Comparison of ENCODE assay signal across 35 cellular contexts in the genomic region with DNA sequence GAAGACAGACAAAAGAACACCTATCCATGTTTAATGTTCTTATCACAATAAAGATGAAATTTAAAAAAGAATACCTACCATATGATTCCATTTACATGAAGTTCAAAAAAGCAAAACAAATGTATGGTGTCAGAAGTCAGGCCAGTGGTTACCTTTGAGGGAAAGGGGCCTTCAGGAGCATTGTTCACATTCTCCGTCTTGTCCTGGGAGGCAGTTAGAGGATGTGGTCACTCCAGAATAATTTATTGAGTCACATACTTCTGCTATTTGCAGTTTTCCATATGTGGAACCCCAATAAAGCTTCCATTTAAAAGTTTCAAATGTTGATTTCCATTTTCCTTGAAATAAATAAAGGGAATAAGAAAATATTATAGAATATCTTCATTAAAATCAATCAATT. TPM values are rescaled to one million over a fixed set of nuclear protein-coding genes. Genes with fewer than 3 reads are reported as not detected.
"Had no signal": no experiment of that assay in that cellular context is flagged by ENCODE, and none has a peak within 500 bp of the region (broad histone marks: within the 10 kb centered on the region; RNA-seq: fewer than 3 reads in every experiment).

No MANE protein-coding gene starts in this region.

- H3K9me3 Mint-ChIP-seq: activated CD4-positive, alpha-beta T cell treated with anti-CD3 and anti-CD28 coated beads, Interleukin-2, amount 10 ng/mL, durations not matched to agents 7 days and 5 days; activated T-helper 17 cell treated with anti-CD3 and anti-CD28 coated beads, Interleukin-2, amount 50 U/mL, for 72 hours; effector memory CD8-positive, alpha-beta T cell had no signal

- H3K4me3 Mint-ChIP-seq: activated CD4-positive, alpha-beta memory T cell treated with anti-CD3 and anti-CD28 coated beads, Interleukin-2, amount 10 ng/mL, durations not matched to agents 7 days and 5 days; activated CD4-positive, alpha-beta T cell treated with anti-CD3 and anti-CD28 coated beads, Interleukin-2, amount 10 ng/mL, durations not matched to agents 7 days and 5 days; activated T-cell treated with anti-CD3 and anti-CD28 coated beads, Interleukin-2, amount 50 U/mL, for 24 hours; activated T-helper 17 cell treated with anti-CD3 and anti-CD28 coated beads, Interleukin-2, amount 50 U/mL, for 72 hours; effector memory CD8-positive, alpha-beta T cell; natural killer cell treated with Interleukin-12 subunit alpha and Interleukin-12 subunit beta and Interleukin-15 and Interleukin-18, amount 100 ng/mL, for 72 hours; stimulated activated naive B cell treated with anti-CD40 and anti-IgM and Interleukin-4, amounts not matched to agents 10 μg/mL and 1 μg/mL and 100 μg/mL, for 72 hours; WTC11 had no signal

- H3K27ac Mint-ChIP-seq: activated CD4-positive, alpha-beta memory T cell treated with anti-CD3 and anti-CD28 coated beads, Interleukin-2, amount 10 ng/mL, durations not matched to agents 7 days and 5 days; activated CD4-positive, alpha-beta T cell treated with anti-CD3 and anti-CD28 coated beads, Interleukin-2, amount 10 ng/mL, durations not matched to agents 7 days and 5 days; activated T-cell treated with anti-CD3 and anti-CD28 coated beads, Interleukin-2, amount 50 U/mL, for 24 hours; activated T-helper 17 cell treated with anti-CD3 and anti-CD28 coated beads, Interleukin-2, amount 50 U/mL, for 72 hours; effector memory CD8-positive, alpha-beta T cell; natural killer cell treated with Interleukin-12 subunit alpha and Interleukin-12 subunit beta and Interleukin-15 and Interleukin-18, amount 100 ng/mL, for 72 hours; stimulated activated naive B cell treated with anti-CD40 and anti-IgM and Interleukin-4, amounts not matched to agents 10 μg/mL and 1 μg/mL and 100 μg/mL, for 72 hours had no signal

- H3K27ac ChIP-seq: cardiac muscle cell, coronary artery, dorsolateral prefrontal cortex, gastroesophageal sphincter, hepatocyte, lower lobe of right lung, neutrophil, prostate gland, stomach, thyroid gland, upper lobe of left lung had no signal

- ATAC-seq: activated T-helper 17 cell treated with anti-CD3 and anti-CD28 coated beads, Interleukin-2, amount 50 U/mL, for 72 hours; effector memory CD8-positive, alpha-beta T cell; gastroesophageal sphincter; lower lobe of right lung; mucosa of descending colon; natural killer cell treated with Interleukin-12 subunit alpha and Interleukin-12 subunit beta and Interleukin-15 and Interleukin-18, amount 100 ng/mL, for 72 hours; stimulated activated naive B cell treated with anti-CD40 and anti-IgM and Interleukin-4, amounts not matched to agents 10 μg/mL and 1 μg/mL and 100 μg/mL, for 72 hours; WTC11 had no signal

- H3K4me1 Mint-ChIP-seq: activated CD4-positive, alpha-beta memory T cell treated with anti-CD3 and anti-CD28 coated beads, Interleukin-2, amount 10 ng/mL, durations not matched to agents 7 days and 5 days; activated CD4-positive, alpha-beta T cell treated with anti-CD3 and anti-CD28 coated beads, Interleukin-2, amount 10 ng/mL, durations not matched to agents 7 days and 5 days; activated T-helper 17 cell treated with anti-CD3 and anti-CD28 coated beads, Interleukin-2, amount 50 U/mL, for 72 hours; stimulated activated naive B cell treated with anti-CD40 and anti-IgM and Interleukin-4, amounts not matched to agents 10 μg/mL and 1 μg/mL and 100 μg/mL, for 72 hours had no signal

- H3K4me2 ChIP-seq: hepatocyte had no signal

- H3K27me3 ChIP-seq: cardiac muscle cell, dorsolateral prefrontal cortex, hepatocyte, neutrophil, thyroid gland, upper lobe of left lung had no signal

- H3K4me3 ChIP-seq: cardiac muscle cell, coronary artery, dorsolateral prefrontal cortex, gastroesophageal sphincter, hepatocyte, lower lobe of right lung, mucosa of descending colon, prostate gland, stomach, thyroid gland, upper lobe of left lung had no signal

- H3K4me1 ChIP-seq: gastroesophageal sphincter, lower lobe of right lung, prostate gland, stomach, thyroid gland, upper lobe of left lung had no signal

- DNase-seq: activated CD4-positive, alpha-beta memory T cell treated with anti-CD3 and anti-CD28 coated beads, Interleukin-2, amount 10 ng/mL, durations not matched to agents 7 days and 5 days; activated CD4-positive, alpha-beta T cell treated with anti-CD3 and anti-CD28 coated beads for 1 hour; activated CD4-positive, alpha-beta T cell treated with anti-CD3 and anti-CD28 coated beads, Interleukin-2, amount 10 ng/mL, durations not matched to agents 7 days and 5 days; activated CD8-positive, alpha-beta memory T cell treated with anti-CD3 and anti-CD28 coated beads, Interleukin-2, amount 50 U/mL, for 48 hours; activated gamma-delta T cell treated with Interleukin-2 at 50 U/mL for 16 hours; activated naive CD4-positive, alpha-beta T cell treated with anti-CD3 and anti-CD28 coated beads, Interleukin-2, amount 50 U/mL, for 16 hours; activated T-cell treated with anti-CD3 and anti-CD28 coated beads, Interleukin-2, amount 50 U/mL, for 24 hours; amniotic stem cell; cerebellar nuclear complex; dorsolateral prefrontal cortex; effector memory CD8-positive, alpha-beta T cell; kidney; lower lobe of right lung; mesenchymal stem cell; mucosa of descending colon; stimulated activated CD4-positive, alpha-beta T cell treated with anti-CD3 and anti-CD28 coated beads, Interleukin-15, amount 100 ng/mL, for 24 hours; stimulated activated CD4-positive, alpha-beta T cell treated with anti-CD3 and anti-CD28 coated beads, Interleukin-2, amount 100 ng/mL, for 24 hours; stimulated activated naive B cell treated with anti-CD40 and anti-IgM and Interleukin-4, amounts not matched to agents 10 μg/mL and 1 μg/mL and 100 μg/mL, for 72 hours; stomach; T-helper 2 cell; thyroid gland; upper lobe of left lung had no signal

- H3K79me2 ChIP-seq: hepatocyte had no signal

- H3K36me3 ChIP-seq: cardiac muscle cell, gastroesophageal sphincter, lower lobe of right lung, neutrophil, prostate gland, stomach, thyroid gland, upper lobe of left lung had no signal

- H3K27me3 Mint-ChIP-seq: activated CD4-positive, alpha-beta memory T cell treated with anti-CD3 and anti-CD28 coated beads, Interleukin-2, amount 10 ng/mL, durations not matched to agents 7 days and 5 days; activated CD4-positive, alpha-beta T cell treated with anti-CD3 and anti-CD28 coated beads, Interleukin-2, amount 10 ng/mL, durations not matched to agents 7 days and 5 days; activated T-helper 17 cell treated with anti-CD3 and anti-CD28 coated beads, Interleukin-2, amount 50 U/mL, for 72 hours had no signal

- H3K36me3 Mint-ChIP-seq: natural killer cell treated with Interleukin-12 subunit alpha and Interleukin-12 subunit beta and Interleukin-15 and Interleukin-18, amount 100 ng/mL, for 72 hours had no signal

RNA-seq across cellular contexts. Expression of a gene that starts 41.6 kb away (rescaled TPM):
- total RNA-seq: activated CD4-positive, alpha-beta memory T cell treated with anti-CD3 and anti-CD28 coated beads, Interleukin-2, amount 10 ng/mL, durations not matched to agents 7 days and 5 days; activated CD4-positive, alpha-beta T cell treated with anti-CD3 and anti-CD28 coated beads, Interleukin-2, amount 10 ng/mL, durations not matched to agents 7 days and 5 days; activated T-helper 17 cell treated with anti-CD3 and anti-CD28 coated beads, Interleukin-2, amount 50 U/mL, for 72 hours; cardiac muscle cell; endothelial cell of umbilical vein; fibroblast of lung; fibroblast of villous mesenchyme; hepatocyte; lower lobe of right lung; myocyte; natural killer cell treated with Interleukin-12 subunit alpha and Interleukin-12 subunit beta and Interleukin-15 and Interleukin-18, amount 100 ng/mL, for 72 hours; upper lobe of left lung; WTC11 had no signal
- polyA plus RNA-seq: cardiac muscle cell, endothelial cell of umbilical vein, hepatocyte had no signal
